ENCODE assay signal across 8 cellular contexts in genomic region chr6:11536795-11537194, GRCh38. TPM values are rescaled to one million over a fixed set of nuclear protein-coding genes. Genes with fewer than 3 reads are reported as not detected.
DNase-seq lines count a peak whose midpoint lies in the region; ATAC-seq lines count a peak whose summit lies in the region.

No MANE protein-coding gene starts in this region.

- no peak for DNase-seq in CD4-positive, CD25-positive, alpha-beta regulatory T cell
- DNase-seq in iPS-NIHi7 (ENCODE audit: extremely low spot score): peak; percentile 29
- peak; percentile 15 for DNase-seq in stimulated activated naive CD8-positive, alpha-beta T cell treated with anti-CD3 and anti-CD28 coated beads, Interleukin-15, Interleukin-2, amounts not matched to agents 100 U/mL and 50 U/mL, for 24 hours
- no peak for DNase-seq in activated CD4-positive, CD25-positive, alpha-beta regulatory T cell (lab: John Stamatoyannopoulos, UW)
- no peak for DNase-seq in glomerular visceral epithelial cell (ENCODE audit: extremely low spot score)

- H3K4me1 ChIP-seq in CD4-positive, CD25-positive, alpha-beta regulatory T cell (ENCODE audit: control insufficient read depth, insufficient read depth, low read length, poor library complexity, severe bottlenecking): peaks cover 17% of the 10 kb centered on the region

- H3K4me3 Mint-ChIP-seq in CD4-positive, CD25-positive, alpha-beta regulatory T cell: peak overlapping the region; percentile 86 to 93 (median 89)
- H3K4me3 Mint-ChIP-seq in activated naive CD4-positive, alpha-beta T cell treated with anti-CD3 and anti-CD28 coated beads, Interleukin-2, amount 50 U/mL, for 24 hours: peak overlapping the region; percentile 89

- H3K9me3 Mint-ChIP-seq in CD4-positive, CD25-positive, alpha-beta regulatory T cell: peaks cover 0 to 2% (median 0%) of the 10 kb centered on the region in 7 donors
- H3K9me3 Mint-ChIP-seq in activated naive CD4-positive, alpha-beta T cell treated with anti-CD3 and anti-CD28 coated beads, Interleukin-2, amount 50 U/mL, for 24 hours: no peaks in the 10 kb centered on the region

- no peaks in the 10 kb centered on the region for H3K36me3 ChIP-seq in CD4-positive, CD25-positive, alpha-beta regulatory T cell (ENCODE audit: control insufficient read depth, insufficient read depth, low read length)

- no peak for ATAC-seq in CD4-positive, CD25-positive, alpha-beta regulatory T cell (ENCODE audit: low read depth in 2 of 2)
- ATAC-seq in HG03135 (IDR thresholded peaks at IDR 0.05; ENCODE audit: unreplicated experiment): peak; percentile 1
- ATAC-seq in stimulated activated naive CD8-positive, alpha-beta T cell treated with anti-CD3 and anti-CD28 coated beads, Interleukin-15, Interleukin-2, amounts not matched to agents 100 U/mL and 50 U/mL, for 24 hours: no peak
- ATAC-seq in HG02852 (IDR thresholded peaks at IDR 0.05; ENCODE audit: unreplicated experiment): no peak

- peak overlapping the region; percentile 79 for H3K4me3 ChIP-seq in CD4-positive, CD25-positive, alpha-beta regulatory T cell (ENCODE audit: low read depth, low read length)

- H3K4me1 Mint-ChIP-seq in CD4-positive, CD25-positive, alpha-beta regulatory T cell: peaks cover 4 to 14% (median 8%) of the 10 kb centered on the region in 4 donors
- H3K4me1 Mint-ChIP-seq in activated naive CD4-positive, alpha-beta T cell treated with anti-CD3 and anti-CD28 coated beads, Interleukin-2, amount 50 U/mL, for 24 hours: peaks cover 16% of the 10 kb centered on the region

- H3K27me3 Mint-ChIP-seq in CD4-positive, CD25-positive, alpha-beta regulatory T cell: peaks cover 61% of the 10 kb centered on the region
- peaks cover 2% of the 10 kb centered on the region for H3K27me3 Mint-ChIP-seq in activated naive CD4-positive, alpha-beta T cell treated with anti-CD3 and anti-CD28 coated beads, Interleukin-2, amount 50 U/mL, for 24 hours

- no peak overlapping the region for H3K27ac ChIP-seq in CD4-positive, CD25-positive, alpha-beta regulatory T cell (ENCODE audit: insufficient read depth, low read length, poor library complexity, severe bottlenecking)

- no peaks in the 10 kb centered on the region for H3K36me3 Mint-ChIP-seq in CD4-positive, CD25-positive, alpha-beta regulatory T cell
- H3K36me3 Mint-ChIP-seq in activated naive CD4-positive, alpha-beta T cell treated with anti-CD3 and anti-CD28 coated beads, Interleukin-2, amount 50 U/mL, for 24 hours: no peaks in the 10 kb centered on the region

- no peaks in the 10 kb centered on the region for H3K9me3 ChIP-seq in CD4-positive, CD25-positive, alpha-beta regulatory T cell (ENCODE audit: control insufficient read depth in 2 of 2, low read length in 2 of 2)

- peaks cover 27% of the 10 kb centered on the region for H3K27me3 ChIP-seq in CD4-positive, CD25-positive, alpha-beta regulatory T cell (ENCODE audit: control insufficient read depth, insufficient read depth, low read length)

- peak overlapping the region in 2 of 3 donors; percentile 70 to 76 for H3K27ac Mint-ChIP-seq in CD4-positive, CD25-positive, alpha-beta regulatory T cell
- H3K27ac Mint-ChIP-seq in activated naive CD4-positive, alpha-beta T cell treated with anti-CD3 and anti-CD28 coated beads, Interleukin-2, amount 50 U/mL, for 24 hours: peak overlapping the region; percentile 8

RNA-seq across cellular contexts. Expression of gene TMEM170B, which starts 0.8 kb away (rescaled TPM):
- total RNA-seq in CD4-positive, CD25-positive, alpha-beta regulatory T cell: 0.27 TPM
- under 1 TPM in 3 of 4 donors, not detected in 1; 0.06 to 0.26 (median 0.16) TPM for polyA plus RNA-seq in CD4-positive, CD25-positive, alpha-beta regulatory T cell

Comparison
In these comparisons a context has a peak if more than half of its experiments do, and no peak if none do; other contexts are left out.
1. DNase-seq: peak in iPS-NIHi7 (single experiment) and stimulated activated naive CD8-positive, alpha-beta T cell treated with anti-CD3 and anti-CD28 coated beads, Interleukin-15, Interleukin-2, amounts not matched to agents 100 U/mL and 50 U/mL, for 24 hours (single experiment); none in CD4-positive, CD25-positive, alpha-beta regulatory T cell (0 of 3), activated CD4-positive, CD25-positive, alpha-beta regulatory T cell (0 of 4) and glomerular visceral epithelial cell (single experiment).